In the genomic region with DNA sequence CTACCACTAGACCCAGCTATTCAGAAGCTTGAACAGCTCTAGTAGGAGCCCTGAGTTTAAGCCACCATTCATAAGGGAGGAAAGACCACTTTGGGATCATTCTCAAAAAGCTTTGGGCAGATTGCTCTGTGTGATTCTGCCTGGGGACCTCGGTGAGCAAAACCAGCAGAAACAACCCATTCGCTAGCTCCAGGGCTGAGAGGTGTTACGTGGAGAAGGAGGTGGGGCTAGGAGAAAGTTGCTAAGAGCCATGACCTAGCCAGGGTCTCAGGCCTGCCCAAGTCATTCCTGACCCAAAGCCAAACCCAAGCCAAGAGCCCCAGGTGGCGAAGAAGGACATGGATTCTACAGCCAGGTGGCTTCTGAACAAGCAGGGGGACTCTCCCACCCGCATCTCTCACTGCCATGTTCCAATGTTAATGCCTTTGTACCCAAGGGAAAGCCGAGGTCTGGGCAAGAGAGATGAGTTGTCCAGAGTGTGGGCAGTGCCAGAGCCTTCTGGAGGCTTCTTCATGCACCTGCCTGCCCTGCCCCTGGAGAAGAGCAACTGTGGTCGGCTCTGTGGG, we compare ENCODE assay signal across 23 cellular contexts. TPM values are rescaled to one million over a fixed set of nuclear protein-coding genes. Genes with fewer than 3 reads are reported as not detected.
A peak's percentile ranks its signal among the peaks of the same experiment; 100 is the strongest.
DNase-seq lines count a peak whose midpoint lies in the region; ATAC-seq and TF ChIP-seq lines count a peak whose summit lies in the region.
"Had no signal": no experiment of that assay in that cellular context is flagged by ENCODE, and none has a peak within 500 bp of the region (broad histone marks: within the 10 kb centered on the region; RNA-seq: fewer than 3 reads in every experiment).

No MANE protein-coding gene starts in this region.

- DNase-seq in Right ventricle myocardium superior (peak; percentile 3), heart left ventricle (no peak), T-helper 17 cell (no peak), spleen (peak; percentile 35), erythroblast (lab: John Stamatoyannopoulos, UW) (no peak), transverse colon (no peak)
- DNase-seq: CD4-positive, alpha-beta T cell; DMS53; Karpas-422; NCI-H1092; NCI-H1417 treated with DMSO at 0.1 percent for 48 hours; NCI-H1694 treated with DMSO at 0.1 percent for 48 hours; NCI-H2081; NCI-H526 treated with DMSO at 0.1 percent for 48 hours; SHP77 treated with DMSO at 0.1 percent for 48 hours had no signal

- in situ Hi-C loops in transverse colon (cut with MboI; ENCODE audit: low pct_ligation_motif_present in 1 of 4, low pct_unique_long_range_greater_than_20kb in 1 of 4, low sequenced_read_pairs in 3 of 4): loop anchor here in 2 of 4 donors (5.0 to 10.0 kb wide), 2 partner anchors 64 to 71 kb away; no protein-coding TSS in a partner anchor

- TF ChIP-seq CTCF in heart left ventricle (IDR thresholded peaks at IDR 0.05) (no peak), spleen (IDR thresholded peaks at IDR 0.05 in 8 of 11, conservative IDR thresholded peaks at IDR 0.05 in 3 of 11) (no peak), transverse colon (IDR thresholded peaks at IDR 0.05) (no peak)

- H3K36me3 Mint-ChIP-seq in T-helper 17 cell (ENCODE audit: low read depth): peaks cover 10% of the 10 kb centered on the region

- ATAC-seq in Right ventricle myocardium superior (ENCODE audit: poor library complexity) (no peak), heart left ventricle (no peak), T-helper 17 cell (no peak), GM18867 (IDR thresholded peaks at IDR 0.05; ENCODE audit: unreplicated experiment) (no peak)

- no peaks in the 10 kb centered on the region for H3K9me3 ChIP-seq in heart left ventricle
- H3K9me3 ChIP-seq in T-helper 17 cell (ENCODE audit: control insufficient read depth, low read length, poor library complexity, severe bottlenecking): no peaks in the 10 kb centered on the region
- H3K9me3 ChIP-seq in iPS-15b (ENCODE audit: control insufficient read depth, insufficient read depth, low read length): no peaks in the 10 kb centered on the region
- H3K9me3 ChIP-seq in spleen: no peaks in the 10 kb centered on the region
- H3K9me3 ChIP-seq in transverse colon: no peaks in the 10 kb centered on the region
- H3K9me3 ChIP-seq: BLaER1 had no signal

- WGBS in heart left ventricle, 4 donors: 22 to 39% (median 30%) methylated on average over 5 to 7 of the region's 7 CpGs
- 31 to 46% (median 34%) methylated on average over 5 to 7 of the region's 7 CpGs for WGBS in spleen, 5 donors
- 40 to 50% methylated on average over 1 to 7 of the region's 7 CpGs for WGBS in transverse colon (ENCODE audit: low coverage in 1 of 2), 2 donors

- peak overlapping the region; percentile 45 for H3K27ac Mint-ChIP-seq in T-helper 17 cell
- H3K27ac Mint-ChIP-seq: CD4-positive, alpha-beta T cell had no signal

- H3K27me3 ChIP-seq in heart left ventricle (peaks cover 50 to 93% (median 58%) of the 10 kb centered on the region in 9 donors), iPS-15b (ENCODE audit: control insufficient read depth, insufficient read depth, low read length) (peaks cover 80% of the 10 kb centered on the region), spleen (replicated peaks in 1 of 7) (peaks cover 13 to 98% (median 59%) of the 10 kb centered on the region in 7 donors), transverse colon (peaks cover 98% of the 10 kb centered on the region)

- no peak overlapping the region for H3K4me3 ChIP-seq in heart left ventricle
- peak overlapping the region; percentile 9 for H3K4me3 ChIP-seq in iPS-15b (ENCODE audit: low read depth, low read length)
- H3K4me3 ChIP-seq in spleen: no peak overlapping the region
- no peak overlapping the region for H3K4me3 ChIP-seq in transverse colon
- H3K4me3 ChIP-seq: BLaER1 had no signal

- no peak for TF ChIP-seq EP300 in transverse colon (IDR thresholded peaks at IDR 0.05; ENCODE audit: low read depth)

- TF ChIP-seq POLR2A in heart left ventricle (IDR thresholded peaks at IDR 0.05) (no peak), spleen (IDR thresholded peaks at IDR 0.05) (no peak), erythroblast (IDR thresholded peaks at IDR 0.05; ENCODE audit: low read length) (no peak), transverse colon (IDR thresholded peaks at IDR 0.05) (no peak)

- intact Hi-C loops in Right ventricle myocardium superior (cut with DNase I): no loop called here
- intact Hi-C loops in heart left ventricle (cut with DNase I): loop anchor here in 5 of 10 donors (5.0 to 10.0 kb wide), 3 partner anchors 71 to 226 kb away; a partner anchor contains a TSS
- intact Hi-C loops in spleen (cut with DNase I; ENCODE audit: low total_unique reads): no loop called here
- intact Hi-C loops in transverse colon (cut with DNase I; ENCODE audit: low total_unique reads): no loop called here

- H3K36me3 ChIP-seq in heart left ventricle (no peaks in the 10 kb centered on the region), iPS-15b (ENCODE audit: control insufficient read depth, insufficient read depth, low read length) (no peaks in the 10 kb centered on the region), spleen (no peaks in the 10 kb centered on the region), transverse colon (no peaks in the 10 kb centered on the region)
- H3K36me3 ChIP-seq: BLaER1 had no signal

- no peak overlapping the region for H3K9ac ChIP-seq in iPS-15b (ENCODE audit: low read depth, low read length)
- H3K9ac ChIP-seq: BLaER1 had no signal

- peaks cover 77% of the 10 kb centered on the region for H3K27me3 Mint-ChIP-seq in T-helper 17 cell

- H3K27ac ChIP-seq in heart left ventricle (no peak overlapping the region), spleen (no peak overlapping the region), transverse colon (no peak overlapping the region)
- H3K27ac ChIP-seq: BLaER1, HL-60, RWPE1 had no signal

- H3K4me1 Mint-ChIP-seq in T-helper 17 cell: peaks cover 6% of the 10 kb centered on the region

- H3K4me1 ChIP-seq in heart left ventricle (peaks cover 0 to 23% (median 6%) of the 10 kb centered on the region in 12 donors), iPS-15b (ENCODE audit: control insufficient read depth, insufficient read depth, low read length) (peaks cover 5% of the 10 kb centered on the region), spleen (peaks cover 5 to 29% (median 11%) of the 10 kb centered on the region in 6 donors), transverse colon (peaks cover 0 to 11% (median 5%) of the 10 kb centered on the region in 4 donors)

- no peak overlapping the region for H3K4me3 Mint-ChIP-seq in T-helper 17 cell
- H3K4me3 Mint-ChIP-seq: CD4-positive, alpha-beta T cell had no signal

RNA-seq across cellular contexts. Expression of a gene that starts 4.0 kb away (rescaled TPM):
- not detected for total RNA-seq in Right ventricle myocardium superior
- not detected for total RNA-seq in heart left ventricle
- not detected for polyA plus RNA-seq in heart left ventricle
- not detected for total RNA-seq in T-helper 17 cell
- total RNA-seq in spleen: not detected
- polyA plus RNA-seq in spleen: not detected
- not detected for total RNA-seq in transverse colon
- total RNA-seq: CD4-positive, alpha-beta T cell; Daoy; NCI-H460 had no signal
- polyA plus RNA-seq: AG04450 had no signal

Comparison
In these comparisons a context has a peak if more than half of its experiments do, and no peak if none do; other contexts are left out.
1. DNase-seq: peak in Right ventricle myocardium superior (single experiment) and spleen (single experiment); none in heart left ventricle (0 of 5), T-helper 17 cell (0 of 3), erythroblast (0 of 2) and transverse colon (single experiment).